In the genomic region with DNA sequence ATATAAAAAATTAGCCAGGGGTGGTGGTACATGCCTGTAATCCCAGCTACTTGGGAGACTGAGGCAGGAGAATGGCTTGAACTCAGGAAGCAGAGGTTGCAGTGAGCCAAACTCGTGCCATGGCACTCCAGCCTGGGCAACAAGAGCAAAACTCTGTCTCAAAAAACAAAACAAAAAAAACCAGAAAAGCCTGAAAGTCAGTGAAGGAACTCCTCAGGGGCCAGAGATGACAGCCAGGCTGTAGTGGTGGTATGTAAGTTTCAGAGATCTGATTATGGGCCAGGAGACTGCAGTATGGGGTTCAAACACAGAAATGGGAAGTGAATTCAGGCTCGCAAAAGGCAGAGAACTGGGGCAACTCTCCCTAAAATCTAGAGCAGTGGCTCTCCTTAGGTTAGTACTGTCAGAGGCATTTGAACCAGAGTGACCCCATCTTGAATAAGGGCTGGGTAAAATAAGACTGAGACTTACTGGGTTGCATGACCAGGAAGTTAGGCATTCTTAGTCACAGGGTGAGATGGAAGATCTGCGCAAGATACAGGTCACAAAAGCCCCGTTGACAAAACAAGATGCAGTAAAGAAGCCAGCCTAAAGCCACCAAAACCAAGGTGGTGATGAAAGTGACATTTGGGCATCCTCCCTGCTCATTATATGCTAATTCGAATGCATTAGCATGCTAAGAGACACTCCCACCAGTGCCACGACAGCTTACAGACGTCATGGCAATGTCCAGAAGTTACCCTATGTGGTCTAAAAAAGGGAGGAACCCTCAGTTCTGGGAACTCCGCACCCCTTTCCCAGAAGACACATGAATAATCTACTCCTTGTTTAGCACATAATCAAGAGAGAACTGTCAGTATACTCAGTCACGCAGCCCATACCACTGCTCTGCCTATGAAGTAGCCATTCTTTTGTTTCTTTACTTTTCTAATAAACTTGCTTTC, we compare ENCODE assay signal across 13 cellular contexts.
DNase-seq lines count a peak whose midpoint lies in the region; ATAC-seq, FAIRE-seq and TF ChIP-seq lines count a peak whose summit lies in the region.
"Had no signal": no experiment of that assay in that cellular context is flagged by ENCODE, and none has a peak within 500 bp of the region (broad histone marks: within the 10 kb centered on the region; RNA-seq: fewer than 3 reads in every experiment).

No MANE protein-coding gene starts in this region.

- FAIRE-seq in GM19239 (lab: Jason Lieb, UNC), result no peak
- FAIRE-seq: RCC 7860 had no signal

- H3K9me3 ChIP-seq in mammary epithelial cell (replicated peaks; ENCODE audit: insufficient read depth, low read length), result peaks cover 5% of the 10 kb centered on the region
- no peaks in the 10 kb centered on the region for H3K9me3 ChIP-seq in mucosa of descending colon
- H3K9me3 ChIP-seq: adrenal gland, esophagus squamous epithelium, right lobe of liver had no signal

- H3K36me3 ChIP-seq in mammary epithelial cell (ENCODE audit: insufficient read depth, low read length) (no peaks in the 10 kb centered on the region), mucosa of descending colon (ENCODE audit: low read depth) (no peaks in the 10 kb centered on the region)
- H3K36me3 ChIP-seq: adrenal gland, esophagus squamous epithelium, right lobe of liver had no signal

- H3K27ac ChIP-seq in mammary epithelial cell (ENCODE audit: insufficient read depth, low read depth, low read length), result no peak overlapping the region
- H3K27ac ChIP-seq: adrenal gland, esophagus squamous epithelium, right lobe of liver had no signal

- no peaks in the 10 kb centered on the region for H3K27me3 Mint-ChIP-seq in MCF 10A (ENCODE audit: insufficient read depth, unreplicated experiment)

- no peaks in the 10 kb centered on the region for H3K79me2 ChIP-seq in mammary epithelial cell (ENCODE audit: insufficient read depth, low read length)

- dilution Hi-C loops in mammary epithelial cell (cut with HindIII; ENCODE audit: low sequenced_read_pairs), result no loop called here

- H3K4me2 ChIP-seq in mammary epithelial cell (ENCODE audit: insufficient read depth, low read depth, low read length), result no peak overlapping the region

- TF ChIP-seq CTCF in MCF 10A (IDR thresholded peaks at IDR 0.05; ENCODE audit: unreplicated experiment) (no peak), mammary epithelial cell (conservative IDR thresholded peaks at IDR 0.05 in 1 of 2, IDR thresholded peaks at IDR 0.05 in 1 of 2; ENCODE audit: extremely low read depth in 1 of 2, insufficient read depth in 1 of 2, low read depth in 1 of 2, low read length in 2 of 2) (no peak), mucosa of descending colon (IDR thresholded peaks at IDR 0.05) (no peak)

- POLR2A ChIA-PET in MCF 10A (lab: Yijun Ruan, JAX), result no interaction called here

- no peak overlapping the region for H3K4me3 Mint-ChIP-seq in MCF 10A (ENCODE audit: unreplicated experiment)

- no peak overlapping the region for H3K4me3 ChIP-seq in mammary epithelial cell (replicated peaks in 1 of 3; ENCODE audit: insufficient read depth in 1 of 3, low read depth in 2 of 3, low read length in 3 of 3)
- no peak overlapping the region for H3K4me3 ChIP-seq in mucosa of descending colon
- H3K4me3 ChIP-seq: adrenal gland, esophagus squamous epithelium, right lobe of liver had no signal

- no peak overlapping the region for H2AFZ ChIP-seq in mammary epithelial cell (ENCODE audit: low read depth, low read length)

- DNase-seq in MCF 10A (ENCODE audit: unreplicated experiment), result no peak
- no peak for DNase-seq in mammary epithelial cell
- peak; percentile 20 for DNase-seq in activated T-cell treated with anti-CD3 and anti-CD28 coated beads for 24 hours (ENCODE audit: low read depth)
- DNase-seq in mucosa of descending colon, result no peak
- DNase-seq in stromal cell of bone marrow (ENCODE audit: low read depth), result peak; percentile 55
- DNase-seq in GM19239 (ENCODE audit: insufficient read length, low spot score), result no peak
- DNase-seq: esophagus squamous epithelium, left ventricle myocardium superior, right lobe of liver had no signal

- peak; percentile 14 for ATAC-seq in mucosa of descending colon
- ATAC-seq in GM18517 (IDR thresholded peaks at IDR 0.05; ENCODE audit: unreplicated experiment), result no peak
- no peak for ATAC-seq in HG02678 (IDR thresholded peaks at IDR 0.05; ENCODE audit: unreplicated experiment)
- ATAC-seq: left ventricle myocardium superior had no signal

- BruUV-seq in MCF 10A (replicated peaks; lab: Mats Ljungman, UMichigan), result no TSS peak
- no TSS peak for BruUV-seq in mammary epithelial cell (replicated peaks; lab: Mats Ljungman, UMichigan)

- WGBS in mammary epithelial cell (ENCODE audit: low coverage, missing lambda C conversion rate), result 72% methylated on average over 9 of the region's 9 CpGs

- no peaks in the 10 kb centered on the region for H3K36me3 Mint-ChIP-seq in MCF 10A (ENCODE audit: insufficient read depth, unreplicated experiment)

- H3K27ac Mint-ChIP-seq in MCF 10A (ENCODE audit: low read depth, unreplicated experiment), result peak overlapping the region; percentile 44

- H3K9ac ChIP-seq in mammary epithelial cell (ENCODE audit: insufficient read depth, low read length), result no peak overlapping the region

- in situ Hi-C loops in mammary epithelial cell (cut with MboI; ENCODE audit: low sequenced_read_pairs in 2 of 2), result no loop called here

- peaks cover 27% of the 10 kb centered on the region for H3K9me3 Mint-ChIP-seq in MCF 10A (ENCODE audit: unreplicated experiment)

- H3K27me3 ChIP-seq in mammary epithelial cell (ENCODE audit: insufficient read depth, low read length), result no peaks in the 10 kb centered on the region
- H3K27me3 ChIP-seq: adrenal gland, esophagus squamous epithelium, right lobe of liver had no signal

- H3K4me1 Mint-ChIP-seq in MCF 10A (ENCODE audit: insufficient read depth, unreplicated experiment), result no peaks in the 10 kb centered on the region

- no peaks in the 10 kb centered on the region for H4K20me1 ChIP-seq in mammary epithelial cell (ENCODE audit: insufficient read depth, low read length)

- CTCF ChIA-PET in MCF 10A (lab: Yijun Ruan, JAX) (no interaction called here), mammary epithelial cell (lab: Charles Lee; ENCODE audit: low non-redundant PET) (no interaction called here)

- intact Hi-C loops in MCF 10A (cut with micrococcal nuclease), result no loop called here
- intact Hi-C loops in mammary epithelial cell (cut with micrococcal nuclease), result no loop called here
- intact Hi-C loops in mucosa of descending colon (cut with DNase I, micrococcal nuclease), result no loop called here

- peaks cover 1% of the 10 kb centered on the region for H3K4me1 ChIP-seq in mammary epithelial cell (ENCODE audit: insufficient read depth, low read length)
- H3K4me1 ChIP-seq in mucosa of descending colon (ENCODE audit: low read depth), result no peaks in the 10 kb centered on the region
- H3K4me1 ChIP-seq: adrenal gland, right lobe of liver had no signal

Comparison
In these comparisons a context has a peak if more than half of its experiments do, and no peak if none do; other contexts are left out.
1. DNase-seq: peak in activated T-cell treated with anti-CD3 and anti-CD28 coated beads for 24 hours (single experiment) and stromal cell of bone marrow (single experiment); none in MCF 10A (single experiment), mammary epithelial cell (single experiment), mucosa of descending colon (0 of 3) and GM19239 (single experiment).